ENCODE assay signal across 16 cellular contexts in genomic region chr2:65015731-65016130, GRCh38. TPM values are rescaled to one million over a fixed set of nuclear protein-coding genes. Genes with fewer than 3 reads are reported as not detected.
DNase-seq lines count a peak whose midpoint lies in the region; ATAC-seq and TF ChIP-seq lines count a peak whose summit lies in the region.
"Had no signal": no experiment of that assay in that cellular context is flagged by ENCODE, and none has a peak within 500 bp of the region (broad histone marks: within the 10 kb centered on the region; RNA-seq: fewer than 3 reads in every experiment).

No MANE protein-coding gene starts in this region.

- TF ChIP-seq CTCF in osteocyte (IDR thresholded peaks at IDR 0.05): no peak

- H3K36me3 Mint-ChIP-seq in dendritic cell treated with granulocyte-macrophage colony-stimulating factor and Interleukin-4, amounts not matched to agents 40 ng/mL and 50 ng/mL, for 4 days (ENCODE audit: low read depth): peaks cover 79% of the 10 kb centered on the region
- H3K36me3 Mint-ChIP-seq in osteocyte (ENCODE audit: unreplicated experiment): peaks cover 52% of the 10 kb centered on the region

- intact Hi-C loops in dendritic cell treated with granulocyte-macrophage colony-stimulating factor and Interleukin-4, amounts not matched to agents 40 ng/mL and 50 ng/mL, for 4 days (cut with micrococcal nuclease): no loop called here

- H3K27ac Mint-ChIP-seq in dendritic cell treated with granulocyte-macrophage colony-stimulating factor and Interleukin-4, amounts not matched to agents 40 ng/mL and 50 ng/mL, for 4 days: peak overlapping the region; percentile 93
- peak overlapping the region; percentile 73 for H3K27ac Mint-ChIP-seq in osteocyte (ENCODE audit: unreplicated experiment)

- DNase-seq in AG20443 (ENCODE audit: low spot score) (peak; percentile 42), LHCN-M2 (ENCODE audit: low read depth) (peak; percentile 9), osteocyte (ENCODE audit: extremely low spot score, unreplicated experiment) (no peak), activated gamma-delta T cell (lab: John Stamatoyannopoulos, UW) (no peak), GM03348 (ENCODE audit: low spot score) (no peak), KBM-7 (no peak)
- DNase-seq: Caco-2; CD4-positive, CD25-positive, alpha-beta regulatory T cell; DMS153; MG63; NCI-H1092 treated with DMSO at 0.1 percent for 48 hours; NCI-H2081 treated with DMSO at 0.1 percent for 48 hours; NCI-H510A treated with DMSO at 0.1 percent for 48 hours had no signal

- no peak for ATAC-seq in GM21717 (IDR thresholded peaks at IDR 0.05; ENCODE audit: unreplicated experiment)
- ATAC-seq: K562 had no signal

- H3K4me3 Mint-ChIP-seq in dendritic cell treated with granulocyte-macrophage colony-stimulating factor and Interleukin-4, amounts not matched to agents 40 ng/mL and 50 ng/mL, for 4 days: no peak overlapping the region
- no peak overlapping the region for H3K4me3 Mint-ChIP-seq in osteocyte (ENCODE audit: unreplicated experiment)
- H3K4me3 Mint-ChIP-seq: CD4-positive, CD25-positive, alpha-beta regulatory T cell had no signal

- H3K4me1 Mint-ChIP-seq in dendritic cell treated with granulocyte-macrophage colony-stimulating factor and Interleukin-4, amounts not matched to agents 40 ng/mL and 50 ng/mL, for 4 days (ENCODE audit: low read depth): peaks cover 56% of the 10 kb centered on the region
- peaks cover 51% of the 10 kb centered on the region for H3K4me1 Mint-ChIP-seq in osteocyte (ENCODE audit: unreplicated experiment)

- no peaks in the 10 kb centered on the region for H3K27me3 Mint-ChIP-seq in dendritic cell treated with granulocyte-macrophage colony-stimulating factor and Interleukin-4, amounts not matched to agents 40 ng/mL and 50 ng/mL, for 4 days
- no peaks in the 10 kb centered on the region for H3K27me3 Mint-ChIP-seq in osteocyte (ENCODE audit: unreplicated experiment)
- H3K27me3 Mint-ChIP-seq: CD4-positive, CD25-positive, alpha-beta regulatory T cell had no signal

- in situ Hi-C loops in KBM-7 (cut with MboI; ENCODE audit: low pct_unique_long_range_greater_than_20kb, low sequenced_read_pairs): no loop called here

- no peaks in the 10 kb centered on the region for H3K9me3 Mint-ChIP-seq in dendritic cell treated with granulocyte-macrophage colony-stimulating factor and Interleukin-4, amounts not matched to agents 40 ng/mL and 50 ng/mL, for 4 days
- H3K9me3 Mint-ChIP-seq in osteocyte (ENCODE audit: unreplicated experiment): no peaks in the 10 kb centered on the region
- H3K9me3 Mint-ChIP-seq: CD4-positive, CD25-positive, alpha-beta regulatory T cell had no signal

RNA-seq across cellular contexts. Expression of gene SLC1A4, which starts 26.5 kb away (rescaled TPM):
- total RNA-seq in LHCN-M2 (2014; rRNA removed): 2.8 and 4.0 TPM in 2 replicates
- polyA plus RNA-seq in LHCN-M2 (2012): 6.0 TPM
- total RNA-seq in osteocyte: 78.7 and 81.8 TPM in 2 replicates

RNA-seq across cellular contexts. Expression of gene CEP68, which starts 40.5 kb away (rescaled TPM):
- total RNA-seq in LHCN-M2 (2014; rRNA removed) (8.4 and 10.3 TPM in 2 replicates), osteocyte (20.7 and 22.4 TPM in 2 replicates)
- polyA plus RNA-seq in LHCN-M2 (2012): 4.1 TPM

Comparison
In these comparisons a context has a peak if more than half of its experiments do, and no peak if none do; other contexts are left out.
1. DNase-seq: peak in AG20443 (single experiment) and LHCN-M2 (single experiment); none in osteocyte (single experiment), activated gamma-delta T cell (single experiment), GM03348 (single experiment) and KBM-7 (single experiment).
2. RNA of gene SLC1A4, which starts 26.5 kb away (total RNA-seq): 78.7 to 81.8 TPM in osteocyte; 2.8 to 4.0 TPM in LHCN-M2; every median in the first group is over 10 times any median in the second.